Comparison of ENCODE assay signal across 20 cellular contexts in the genomic region with DNA sequence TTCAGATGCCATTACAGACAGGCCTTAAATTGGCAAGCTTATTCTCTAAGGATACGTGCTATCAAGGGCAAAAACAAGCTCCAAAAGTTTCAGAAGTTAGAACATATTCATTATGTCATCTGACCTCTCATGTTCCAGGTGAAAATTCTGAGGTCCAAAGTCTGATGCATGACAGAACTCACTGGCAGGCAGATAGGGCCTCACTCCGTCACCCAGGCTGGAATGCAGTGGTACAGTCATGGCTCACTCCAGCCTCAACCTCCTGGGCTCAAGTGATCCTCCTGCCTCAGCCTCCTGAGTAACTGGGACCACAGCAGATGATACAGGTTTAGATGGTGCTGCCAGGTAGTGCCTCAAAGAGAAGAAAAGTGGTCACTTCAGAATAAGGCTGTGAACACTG. TPM values are rescaled to one million over a fixed set of nuclear protein-coding genes. Genes with fewer than 3 reads are reported as not detected.
DNase-seq lines count a peak whose midpoint lies in the region; ATAC-seq and TF ChIP-seq lines count a peak whose summit lies in the region.
"Had no signal": no experiment of that assay in that cellular context is flagged by ENCODE, and none has a peak within 500 bp of the region (broad histone marks: within the 10 kb centered on the region; RNA-seq: fewer than 3 reads in every experiment).

No MANE protein-coding gene starts in this region.

- CTCF ChIA-PET in CD8-positive, alpha-beta T cell (lab: Charles Lee): no interaction called here

- no CpG with 5 or more reads among the region's 2 CpGs for WGBS in trophoblast cell (ENCODE audit: extremely low coverage, insufficient coverage, insufficient read length)
- 96% methylated on average over 2 of the region's 2 CpGs for WGBS in mesenchymal stem cell

- H3K18ac ChIP-seq in trophoblast cell (ENCODE audit: low read length) (no peak overlapping the region), mesenchymal stem cell (ENCODE audit: low read depth in 1 of 2, low read length in 2 of 2) (no peak overlapping the region)

- H4K12ac ChIP-seq in trophoblast cell (ENCODE audit: low read depth, low read length): no peak overlapping the region

- no peak overlapping the region for H2BK5ac ChIP-seq in trophoblast cell (ENCODE audit: low read depth, low read length, poor library complexity)
- H2BK5ac ChIP-seq in mesenchymal stem cell (ENCODE audit: low read depth, low read length, poor library complexity, severe bottlenecking): no peak overlapping the region

- POLR2A ChIA-PET in CD8-positive, alpha-beta T cell (lab: Charles Lee): interaction anchor here (1.2 kb wide), 1 partner anchor 16 kb away, joined by 4 read pairs; a partner anchor contains a TSS

- H2AK5ac ChIP-seq in trophoblast cell (ENCODE audit: low read length) (no peak overlapping the region), mesenchymal stem cell (ENCODE audit: low read length, severe bottlenecking) (no peak overlapping the region)

- H3K23ac ChIP-seq in trophoblast cell (ENCODE audit: low read length): no peak overlapping the region
- H3K23ac ChIP-seq in mesenchymal stem cell (ENCODE audit: low read length in 2 of 2): peak overlapping the region in 1 of 2 experiments; percentile 10

- H4K91ac ChIP-seq in trophoblast cell (ENCODE audit: low read depth, low read length) (no peak overlapping the region), mesenchymal stem cell (ENCODE audit: low read length) (no peak overlapping the region)

- peaks cover 50% of the 10 kb centered on the region for H3K36me3 ChIP-seq in CD8-positive, alpha-beta T cell (ENCODE audit: insufficient read depth, low read length)
- H3K36me3 ChIP-seq in trophoblast cell (ENCODE audit: control insufficient read depth in 1 of 2, insufficient read depth in 2 of 2, low read length in 2 of 2) (peaks cover 43 to 51% of the 10 kb centered on the region in 2 experiments), mesenchymal stem cell (ENCODE audit: control insufficient read depth in 1 of 2, insufficient read depth in 2 of 2, low read depth in 1 of 2, low read length in 2 of 2) (peaks cover 57 to 90% of the 10 kb centered on the region in 2 experiments)

- TF ChIP-seq CTCF in CD8-positive, alpha-beta T cell (IDR thresholded peaks at IDR 0.05): no peak

- H2BK120ac ChIP-seq in trophoblast cell (ENCODE audit: insufficient read depth, low read length, poor library complexity) (no peak overlapping the region), mesenchymal stem cell (ENCODE audit: low read depth, low read length) (no peak overlapping the region)

- no peak for DNase-seq in CD8-positive, alpha-beta T cell
- DNase-seq in mesenteric fat pad (ENCODE audit: low spot score) (peak; percentile 18), trophoblast cell (no peak), left colon (no peak), mesenchymal stem cell (no peak)
- DNase-seq: BE2C; CD4-positive, alpha-beta memory T cell; DMS79; NCI-H1092 treated with DMSO at 0.1 percent for 48 hours; NCI-H1694; NCI-H510A treated with DMSO at 0.1 percent for 48 hours; NCI-H82; Peyer's patch; Right ventricle myocardium superior had no signal

- H3K4me1 ChIP-seq in CD8-positive, alpha-beta T cell (ENCODE audit: insufficient read depth, low read length): no peaks in the 10 kb centered on the region
- H3K4me1 ChIP-seq in trophoblast cell (ENCODE audit: control insufficient read depth in 1 of 2, insufficient read depth in 2 of 2, low read length in 2 of 2): peaks cover 11 to 12% of the 10 kb centered on the region in 2 experiments
- H3K4me1 ChIP-seq in mesenchymal stem cell (ENCODE audit: control insufficient read depth, insufficient read depth, low read depth, low read length): no peaks in the 10 kb centered on the region

- no peak overlapping the region for H4K8ac ChIP-seq in trophoblast cell (ENCODE audit: low read depth, low read length)
- no peak overlapping the region for H4K8ac ChIP-seq in mesenchymal stem cell (ENCODE audit: low read length)

- H3K27me3 ChIP-seq in CD8-positive, alpha-beta T cell (ENCODE audit: insufficient read depth, low read length): no peaks in the 10 kb centered on the region
- no peaks in the 10 kb centered on the region for H3K27me3 ChIP-seq in trophoblast cell (ENCODE audit: insufficient read depth, low read length)
- no peaks in the 10 kb centered on the region for H3K27me3 ChIP-seq in mesenchymal stem cell (ENCODE audit: control insufficient read depth in 1 of 2, insufficient read depth in 1 of 2, low read length in 2 of 2)
- H3K27me3 ChIP-seq: BE2C, Peyer's patch had no signal

- H3K14ac ChIP-seq in trophoblast cell (ENCODE audit: low read length) (no peak overlapping the region), mesenchymal stem cell (ENCODE audit: low read length in 2 of 2) (no peak overlapping the region)

- H3K27ac ChIP-seq in CD8-positive, alpha-beta T cell (ENCODE audit: low read depth, low read length): no peak overlapping the region
- no peak overlapping the region for H3K27ac ChIP-seq in trophoblast cell (ENCODE audit: low read depth, low read length)
- no peak overlapping the region for H3K27ac ChIP-seq in mesenchymal stem cell (ENCODE audit: low read length, poor library complexity, severe bottlenecking)
- H3K27ac ChIP-seq: KMS-11, SK-N-MC had no signal

- no peak overlapping the region for H2BK15ac ChIP-seq in mesenchymal stem cell (ENCODE audit: low read depth, poor library complexity, severe bottlenecking)

- no peaks in the 10 kb centered on the region for H3K9me3 ChIP-seq in CD8-positive, alpha-beta T cell (ENCODE audit: low read length)
- H3K9me3 ChIP-seq in trophoblast cell (ENCODE audit: insufficient read depth, low read depth, low read length) (no peaks in the 10 kb centered on the region), mesenchymal stem cell (ENCODE audit: control insufficient read depth, low read length) (no peaks in the 10 kb centered on the region)
- H3K9me3 ChIP-seq: BE2C, Peyer's patch had no signal

- H3K4ac ChIP-seq in trophoblast cell (ENCODE audit: low read depth, low read length) (no peak overlapping the region), mesenchymal stem cell (ENCODE audit: low read depth in 1 of 2, low read length in 2 of 2) (no peak overlapping the region)

- H2AFZ ChIP-seq in trophoblast cell (ENCODE audit: insufficient read depth, low read length, poor library complexity) (no peak overlapping the region), mesenchymal stem cell (ENCODE audit: low read depth, low read length) (no peak overlapping the region)
- H2AFZ ChIP-seq: GM23338 had no signal

- H3K4me3 Mint-ChIP-seq in CD8-positive, alpha-beta T cell: no peak overlapping the region
- no peak overlapping the region for H3K4me3 Mint-ChIP-seq in IgD-negative memory B cell
- H3K4me3 Mint-ChIP-seq in activated T-helper 17 cell treated with anti-CD3 and anti-CD28 coated beads, Interleukin-2, amount 50 U/mL, for 72 hours: no peak overlapping the region
- H3K4me3 Mint-ChIP-seq: CD4-positive, alpha-beta memory T cell; GM23338 had no signal

- H3K4me3 ChIP-seq in CD8-positive, alpha-beta T cell (ENCODE audit: low read depth, low read length): no peak overlapping the region
- H3K4me3 ChIP-seq in trophoblast cell (ENCODE audit: low read depth, low read length): no peak overlapping the region
- no peak overlapping the region for H3K4me3 ChIP-seq in mesenchymal stem cell (ENCODE audit: insufficient read depth in 1 of 2, low read depth in 1 of 2, low read length in 2 of 2)
- H3K4me3 ChIP-seq: GM23338, Peyer's patch, SK-N-MC had no signal

- no peak for ATAC-seq in CD8-positive, alpha-beta T cell
- no peak for ATAC-seq in activated T-helper 17 cell treated with anti-CD3 and anti-CD28 coated beads, Interleukin-2, amount 50 U/mL, for 72 hours (replicated peaks)
- ATAC-seq in left colon: no peak
- ATAC-seq: GM23338, HCT116 had no signal

- peak overlapping the region; percentile 21 for H3K27ac Mint-ChIP-seq in CD8-positive, alpha-beta T cell
- peak overlapping the region in 2 of 3 donors; percentile 12 to 96 for H3K27ac Mint-ChIP-seq in IgD-negative memory B cell
- peak overlapping the region; percentile 73 for H3K27ac Mint-ChIP-seq in activated T-helper 17 cell treated with anti-CD3 and anti-CD28 coated beads, Interleukin-2, amount 50 U/mL, for 72 hours
- H3K27ac Mint-ChIP-seq: GM23338 had no signal

- H3K9ac ChIP-seq in trophoblast cell (ENCODE audit: low read length) (no peak overlapping the region), mesenchymal stem cell (ENCODE audit: low read length) (no peak overlapping the region)
- H3K9ac ChIP-seq: KMS-11 had no signal

- H3K79me2 ChIP-seq in trophoblast cell (ENCODE audit: control insufficient read depth, insufficient read depth, low read length, poor library complexity): no peaks in the 10 kb centered on the region

- H2BK12ac ChIP-seq in trophoblast cell (ENCODE audit: low read length): no peak overlapping the region
- H2BK12ac ChIP-seq in mesenchymal stem cell (ENCODE audit: low read length in 2 of 2): no peak overlapping the region

- H3K27me3 Mint-ChIP-seq in CD8-positive, alpha-beta T cell (ENCODE audit: low read depth): no peaks in the 10 kb centered on the region
- peaks cover 2% of the 10 kb centered on the region for H3K27me3 Mint-ChIP-seq in IgD-negative memory B cell
- H3K27me3 Mint-ChIP-seq in activated T-helper 17 cell treated with anti-CD3 and anti-CD28 coated beads, Interleukin-2, amount 50 U/mL, for 72 hours: no peaks in the 10 kb centered on the region
- H3K27me3 Mint-ChIP-seq: CD4-positive, alpha-beta memory T cell had no signal

- peaks cover 13% of the 10 kb centered on the region for H3K4me1 Mint-ChIP-seq in CD8-positive, alpha-beta T cell (ENCODE audit: low read depth)
- peaks cover 16 to 38% (median 28%) of the 10 kb centered on the region in 3 donors for H3K4me1 Mint-ChIP-seq in IgD-negative memory B cell
- H3K4me1 Mint-ChIP-seq in activated T-helper 17 cell treated with anti-CD3 and anti-CD28 coated beads, Interleukin-2, amount 50 U/mL, for 72 hours: peaks cover 23% of the 10 kb centered on the region

- no peak overlapping the region for H3K4me2 ChIP-seq in trophoblast cell (ENCODE audit: low read length)
- H3K4me2 ChIP-seq in mesenchymal stem cell (ENCODE audit: low read length, poor library complexity, severe bottlenecking): no peak overlapping the region
- H3K4me2 ChIP-seq: GM23338, KMS-11 had no signal

- peaks cover 4% of the 10 kb centered on the region for H3K79me1 ChIP-seq in trophoblast cell (ENCODE audit: low read length)
- H3K79me1 ChIP-seq in mesenchymal stem cell (replicated peaks; ENCODE audit: low read length, poor library complexity, severe bottlenecking): peaks cover 39% of the 10 kb centered on the region

- intact Hi-C loops in CD8-positive, alpha-beta T cell (cut with DNase I, micrococcal nuclease): no loop called here
- intact Hi-C loops in left colon (cut with DNase I, micrococcal nuclease): no loop called here

- no peaks in the 10 kb centered on the region for H3K9me3 Mint-ChIP-seq in CD8-positive, alpha-beta T cell
- no peaks in the 10 kb centered on the region for H3K9me3 Mint-ChIP-seq in IgD-negative memory B cell
- no peaks in the 10 kb centered on the region for H3K9me3 Mint-ChIP-seq in activated T-helper 17 cell treated with anti-CD3 and anti-CD28 coated beads, Interleukin-2, amount 50 U/mL, for 72 hours
- H3K9me3 Mint-ChIP-seq: CD4-positive, alpha-beta memory T cell; GM23338 had no signal

- peaks cover 78% of the 10 kb centered on the region for H3K36me3 Mint-ChIP-seq in CD8-positive, alpha-beta T cell
- H3K36me3 Mint-ChIP-seq in IgD-negative memory B cell: peaks cover 8% of the 10 kb centered on the region
- H3K36me3 Mint-ChIP-seq in activated T-helper 17 cell treated with anti-CD3 and anti-CD28 coated beads, Interleukin-2, amount 50 U/mL, for 72 hours (ENCODE audit: low read depth): peaks cover 98% of the 10 kb centered on the region

RNA-seq across cellular contexts. Expression of a gene that starts 15.5 kb away (rescaled TPM):
- total RNA-seq in CD8-positive, alpha-beta T cell: 10 to 100 TPM; 51.3 to 56.2 TPM
- 29.2 TPM for polyA plus RNA-seq in IgD-negative memory B cell
- total RNA-seq in activated T-helper 17 cell treated with anti-CD3 and anti-CD28 coated beads, Interleukin-2, amount 50 U/mL, for 72 hours: 10 to 100 TPM; 43.7 to 80.5 TPM
- 52.3 TPM for total RNA-seq in mesenteric fat pad
- 15.4 and 16.5 TPM in 2 replicates for polyA plus RNA-seq in trophoblast cell (2013)
- total RNA-seq in left colon: 10 to 100 TPM; 68.3 to 82.7 TPM
- polyA plus RNA-seq in mesenchymal stem cell (2013, experiment 1 of 2): 18.8 TPM
- polyA plus RNA-seq in mesenchymal stem cell (2013, experiment 2 of 2): 19.4 TPM

RNA-seq across cellular contexts. Expression of a gene that starts 49.4 kb away (rescaled TPM):
- total RNA-seq in CD8-positive, alpha-beta T cell: 10 to 100 TPM; 41.9 to 48.1 TPM
- 18.2 TPM for polyA plus RNA-seq in IgD-negative memory B cell
- total RNA-seq in activated T-helper 17 cell treated with anti-CD3 and anti-CD28 coated beads, Interleukin-2, amount 50 U/mL, for 72 hours: 10 to 100 TPM; 15.9 to 19.0 TPM
- total RNA-seq in mesenteric fat pad: 26.0 TPM
- polyA plus RNA-seq in trophoblast cell (2013): 12.1 and 12.2 TPM in 2 replicates
- total RNA-seq in left colon: 10 to 100 TPM; 13.8 to 15.7 TPM
- 9.1 TPM for polyA plus RNA-seq in mesenchymal stem cell (2013, experiment 1 of 2)
- 9.0 TPM for polyA plus RNA-seq in mesenchymal stem cell (2013, experiment 2 of 2)

Comparison
In these comparisons a context has a peak if more than half of its experiments do, and no peak if none do; other contexts are left out.
1. H3K27ac Mint-ChIP-seq: peak in every context shown above with its lines; median percentile 73 in activated T-helper 17 cell treated with anti-CD3 and anti-CD28 coated beads, Interleukin-2, amount 50 U/mL, for 72 hours; 54 in IgD-negative memory B cell; 21 in CD8-positive, alpha-beta T cell.